ENCODE assay signal across 1 cellular context in the genomic region with DNA sequence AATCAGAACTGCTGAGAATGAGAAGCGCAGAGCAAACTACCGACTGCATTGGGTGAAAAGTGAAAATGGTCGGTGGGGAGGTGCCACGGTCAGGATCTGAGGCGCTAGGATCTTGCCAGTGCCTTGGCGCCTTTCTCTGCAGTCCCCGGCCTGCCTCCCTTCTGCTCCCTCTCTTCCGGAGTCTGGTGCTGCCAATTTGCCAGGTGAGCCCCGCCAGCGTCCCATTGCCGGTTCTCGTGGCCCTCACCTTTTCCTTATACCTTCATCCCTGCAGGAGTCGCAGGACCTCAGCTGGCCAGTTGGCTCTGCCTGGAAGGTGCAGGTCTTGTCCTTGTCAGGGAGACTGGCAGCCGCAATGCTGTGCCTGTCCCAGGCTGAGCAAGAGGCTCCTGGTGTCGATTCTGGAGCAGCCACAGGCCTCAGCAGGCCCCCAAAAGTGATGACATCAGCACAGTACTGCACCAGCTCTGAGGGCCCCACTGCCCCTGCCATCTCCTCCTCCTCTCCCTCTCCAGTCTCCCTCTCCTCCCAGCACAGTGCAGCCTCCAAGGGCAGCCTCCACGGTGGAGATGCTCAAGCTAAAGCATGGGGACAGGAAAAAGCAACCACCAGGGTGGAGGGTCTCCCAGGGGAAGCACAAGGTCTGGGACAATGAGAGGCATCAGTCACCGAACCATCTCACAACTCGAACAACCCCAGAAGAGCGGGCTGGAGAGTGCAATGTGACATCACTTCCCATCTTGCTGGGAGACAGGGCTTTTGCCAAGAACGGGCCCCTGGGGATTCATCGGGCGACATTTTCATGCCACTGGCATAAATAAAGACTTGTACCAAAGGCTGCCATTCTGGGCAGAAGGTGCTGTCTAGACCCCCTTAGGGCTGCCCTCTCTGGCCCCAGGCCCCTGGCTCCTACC.
TF ChIP-seq lines count a peak whose summit lies in the region.

No MANE protein-coding gene starts in this region.

TF ChIP-seq in HEK293, 187 proteins besides CTCF, POLR2A, EP300 and RAD21 (continued from another document):
- no peak for TF ChIP-seq TSHZ1 (tag by site-specific recombination; IDR thresholded peaks at IDR 0.05; ENCODE audit: borderline replicate concordance)
- TF ChIP-seq ZNF677 (tag by site-specific recombination; IDR thresholded peaks at IDR 0.05), result no peak
- peak; percentile 43; the same call in 1 of the 2 replicates for TF ChIP-seq ZNF449 (tag by site-specific recombination; IDR thresholded peaks at IDR 0.05)
- no peak for TF ChIP-seq ZNF311 (tag by site-specific recombination; IDR thresholded peaks at IDR 0.05; ENCODE audit: borderline replicate concordance)
- no peak for TF ChIP-seq ZNF24 (tag by site-specific recombination; IDR thresholded peaks at IDR 0.05)
- TF ChIP-seq, protein P1, sequence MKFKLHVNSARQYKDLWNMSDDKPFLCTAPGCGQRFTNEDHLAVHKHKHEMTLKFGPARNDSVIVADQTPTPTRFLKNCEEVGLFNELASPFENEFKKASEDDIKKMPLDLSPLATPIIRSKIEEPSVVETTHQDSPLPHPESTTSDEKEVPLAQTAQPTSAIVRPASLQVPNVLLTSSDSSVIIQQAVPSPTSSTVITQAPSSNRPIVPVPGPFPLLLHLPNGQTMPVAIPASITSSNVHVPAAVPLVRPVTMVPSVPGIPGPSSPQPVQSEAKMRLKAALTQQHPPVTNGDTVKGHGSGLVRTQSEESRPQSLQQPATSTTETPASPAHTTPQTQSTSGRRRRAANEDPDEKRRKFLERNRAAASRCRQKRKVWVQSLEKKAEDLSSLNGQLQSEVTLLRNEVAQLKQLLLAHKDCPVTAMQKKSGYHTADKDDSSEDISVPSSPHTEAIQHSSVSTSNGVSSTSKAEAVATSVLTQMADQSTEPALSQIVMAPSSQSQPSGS (tag by site-specific recombination; IDR thresholded peaks at IDR 0.05; ENCODE audit: low read depth), result 0 out of 2 replicates have a peak, but pooled peaks have one; percentile 7
- no peak for TF ChIP-seq ZNF596 (tag by site-specific recombination; IDR thresholded peaks at IDR 0.05)
- TF ChIP-seq ZNF433 (tag by site-specific recombination; IDR thresholded peaks at IDR 0.05; ENCODE audit: low read depth), result no peak
- no peak for TF ChIP-seq ZXDB (tag by site-specific recombination; IDR thresholded peaks at IDR 0.05)
- TF ChIP-seq MEIS1 (CRISPR knock-in tag; IDR thresholded peaks at IDR 0.05; ENCODE audit: borderline replicate concordance), result no peak
- no peak for TF ChIP-seq ZNF792 (tag by site-specific recombination; IDR thresholded peaks at IDR 0.05)
- TF ChIP-seq ZNF585B (tag by site-specific recombination; IDR thresholded peaks at IDR 0.05), result no peak
- no peak for TF ChIP-seq ZNF747 (tag by site-specific recombination; IDR thresholded peaks at IDR 0.05)
- TF ChIP-seq, protein P2, sequence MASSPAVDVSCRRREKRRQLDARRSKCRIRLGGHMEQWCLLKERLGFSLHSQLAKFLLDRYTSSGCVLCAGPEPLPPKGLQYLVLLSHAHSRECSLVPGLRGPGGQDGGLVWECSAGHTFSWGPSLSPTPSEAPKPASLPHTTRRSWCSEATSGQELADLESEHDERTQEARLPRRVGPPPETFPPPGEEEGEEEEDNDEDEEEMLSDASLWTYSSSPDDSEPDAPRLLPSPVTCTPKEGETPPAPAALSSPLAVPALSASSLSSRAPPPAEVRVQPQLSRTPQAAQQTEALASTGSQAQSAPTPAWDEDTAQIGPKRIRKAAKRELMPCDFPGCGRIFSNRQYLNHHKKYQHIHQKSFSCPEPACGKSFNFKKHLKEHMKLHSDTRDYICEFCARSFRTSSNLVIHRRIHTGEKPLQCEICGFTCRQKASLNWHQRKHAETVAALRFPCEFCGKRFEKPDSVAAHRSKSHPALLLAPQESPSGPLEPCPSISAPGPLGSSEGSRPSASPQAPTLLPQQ (tag by site-specific recombination; IDR thresholded peaks at IDR 0.05), result peak; percentile 97
- TF ChIP-seq PRDM4 (tag by site-specific recombination; IDR thresholded peaks at IDR 0.05), result no peak
- TF ChIP-seq ZBTB17 (tag by site-specific recombination; IDR thresholded peaks at IDR 0.05), result no peak
- no peak for TF ChIP-seq ZFP41 (tag by site-specific recombination; IDR thresholded peaks at IDR 0.05; ENCODE audit: borderline replicate concordance)
- no peak for TF ChIP-seq KLF8 (tag by site-specific recombination; IDR thresholded peaks at IDR 0.05)
- TF ChIP-seq SCRT1 (tag by site-specific recombination; IDR thresholded peaks at IDR 0.05; ENCODE audit: borderline replicate concordance), result no peak
- no peak for TF ChIP-seq YY1 (tag by site-specific recombination; IDR thresholded peaks at IDR 0.05)
- no peak for TF ChIP-seq HOXD13 (CRISPR knock-in tag; IDR thresholded peaks at IDR 0.05; ENCODE audit: borderline replicate concordance)
- TF ChIP-seq ZNF670 (tag by site-specific recombination; IDR thresholded peaks at IDR 0.05; ENCODE audit: low read depth), result no peak
- TF ChIP-seq ZNF157 (tag by site-specific recombination; IDR thresholded peaks at IDR 0.05), result no peak
- no peak for TF ChIP-seq BCL6B (tag by site-specific recombination; IDR thresholded peaks at IDR 0.05)
- no peak for TF ChIP-seq ZBTB21 (tag by site-specific recombination; IDR thresholded peaks at IDR 0.05)
- TF ChIP-seq ZBTB7A (tag by site-specific recombination; IDR thresholded peaks at IDR 0.05; ENCODE audit: low read depth), result no peak
- TF ChIP-seq GLIS2 (tag by site-specific recombination; IDR thresholded peaks at IDR 0.05), result no peak
- no peak for TF ChIP-seq ZNF624 (tag by site-specific recombination; IDR thresholded peaks at IDR 0.05)
- TF ChIP-seq REPIN1 (tag by site-specific recombination; IDR thresholded peaks at IDR 0.05; ENCODE audit: low read depth), result no peak
- TF ChIP-seq SALL2 (tag by site-specific recombination; IDR thresholded peaks at IDR 0.05; ENCODE audit: borderline replicate concordance), result no peak
- no peak for TF ChIP-seq ZFP3 (tag by site-specific recombination; IDR thresholded peaks at IDR 0.05; ENCODE audit: low read depth)
- TF ChIP-seq ZNF362 (tag by site-specific recombination; IDR thresholded peaks at IDR 0.05), result no peak
- TF ChIP-seq ZBTB20 (tag by site-specific recombination; IDR thresholded peaks at IDR 0.05), result no peak; the same call in 1 of the 2 replicates
- no peak for TF ChIP-seq ZNF48 (tag by site-specific recombination; IDR thresholded peaks at IDR 0.05)
TF ChIP-seq in HEK293: peak in this region for 10.
